Comparison of ENCODE assay signal across 1 cellular context in the genomic region with DNA sequence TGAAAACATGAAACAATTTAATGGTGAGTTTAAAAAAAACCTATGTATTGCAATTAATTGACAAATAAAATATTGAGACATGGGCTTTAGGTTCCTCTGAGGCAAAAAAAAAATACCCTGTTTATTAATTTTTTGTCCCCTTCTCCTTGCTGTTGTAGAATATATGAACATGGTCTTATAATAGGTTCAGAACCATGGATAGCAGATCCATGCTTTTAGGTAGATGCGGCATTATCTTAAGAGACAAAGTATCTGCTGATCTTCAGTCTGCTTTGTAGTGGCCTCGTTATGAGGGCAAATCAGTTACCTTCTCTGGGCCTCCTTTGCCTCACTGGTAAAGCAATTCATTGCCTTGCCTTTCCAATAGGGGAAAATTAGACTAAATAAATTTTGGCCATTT.
TF ChIP-seq lines count a peak whose summit lies in the region.

No MANE protein-coding gene starts in this region.

TF ChIP-seq in SK-N-SH treated with all-trans-retinoic acid at 6 μM for 48 hours, 23 proteins besides CTCF, POLR2A, EP300 and RAD21 (continued from another document):
- TF ChIP-seq, protein P1, sequence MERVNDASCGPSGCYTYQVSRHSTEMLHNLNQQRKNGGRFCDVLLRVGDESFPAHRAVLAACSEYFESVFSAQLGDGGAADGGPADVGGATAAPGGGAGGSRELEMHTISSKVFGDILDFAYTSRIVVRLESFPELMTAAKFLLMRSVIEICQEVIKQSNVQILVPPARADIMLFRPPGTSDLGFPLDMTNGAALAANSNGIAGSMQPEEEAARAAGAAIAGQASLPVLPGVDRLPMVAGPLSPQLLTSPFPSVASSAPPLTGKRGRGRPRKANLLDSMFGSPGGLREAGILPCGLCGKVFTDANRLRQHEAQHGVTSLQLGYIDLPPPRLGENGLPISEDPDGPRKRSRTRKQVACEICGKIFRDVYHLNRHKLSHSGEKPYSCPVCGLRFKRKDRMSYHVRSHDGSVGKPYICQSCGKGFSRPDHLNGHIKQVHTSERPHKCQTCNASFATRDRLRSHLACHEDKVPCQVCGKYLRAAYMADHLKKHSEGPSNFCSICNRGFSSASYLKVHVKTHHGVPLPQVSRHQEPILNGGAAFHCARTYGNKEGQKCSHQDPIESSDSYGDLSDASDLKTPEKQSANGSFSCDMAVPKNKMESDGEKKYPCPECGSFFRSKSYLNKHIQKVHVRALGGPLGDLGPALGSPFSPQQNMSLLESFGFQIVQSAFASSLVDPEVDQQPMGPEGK (CRISPR knock-in tag; IDR thresholded peaks at IDR 0.05; ENCODE audit: borderline replicate concordance), result no peak
- no peak for TF ChIP-seq SNAI2 (CRISPR knock-in tag; IDR thresholded peaks at IDR 0.05)
- no peak for TF ChIP-seq ZNF70 (CRISPR knock-in tag; IDR thresholded peaks at IDR 0.05)
- no peak for TF ChIP-seq GLIS3 (CRISPR knock-in tag; IDR thresholded peaks at IDR 0.05)
- no peak for TF ChIP-seq ESRRG (CRISPR knock-in tag; IDR thresholded peaks at IDR 0.05)
TF ChIP-seq in SK-N-SH treated with all-trans-retinoic acid at 6 μM for 48 hours: peak in this region for 0.
